Comparison of ENCODE assay signal across 15 cellular contexts in genomic region chr10:125742465-125742864, GRCh38. TPM values are rescaled to one million over a fixed set of nuclear protein-coding genes. Genes with fewer than 3 reads are reported as not detected.
DNase-seq lines count a peak whose midpoint lies in the region; ATAC-seq and TF ChIP-seq lines count a peak whose summit lies in the region.
"Had no signal": no experiment of that assay in that cellular context is flagged by ENCODE, and none has a peak within 500 bp of the region (broad histone marks: within the 10 kb centered on the region; RNA-seq: fewer than 3 reads in every experiment).

No MANE protein-coding gene starts in this region.

- no peaks in the 10 kb centered on the region for H3K4me1 Mint-ChIP-seq in GM23338

- in situ Hi-C loops in brain microvascular endothelial cell (cut with HindIII; ENCODE audit: low pct_ligation_motif_present, low sequenced_read_pairs) = no loop called here

- intact Hi-C loops in dorsolateral prefrontal cortex (cut with DNase I) = no loop called here
- intact Hi-C loops in right cardiac atrium (cut with DNase I) = no loop called here

- DNase-seq in GM23338 (ENCODE audit: low spot score) (peak; percentile 8), OCI-M1 (lab: John Stamatoyannopoulos, UW) (peak; percentile 21), dorsolateral prefrontal cortex (no peak), pons (ENCODE audit: low spot score) (peak; percentile 12), T-helper 1 cell (no peak), right cardiac atrium (no peak), brain microvascular endothelial cell (no peak)
- DNase-seq: activated CD8-positive, alpha-beta T cell treated with anti-CD3 and anti-CD28 coated beads, Interleukin-2, amount 10 ng/mL, durations not matched to agents 7 days and 5 days; mesendoderm; MG63; NCI-H526 had no signal

- H3K4me2 ChIP-seq in GM23338 = no peak overlapping the region
- H3K4me2 ChIP-seq: hepatocyte had no signal

- H3K79me2 ChIP-seq in GM23338 (replicated peaks; ENCODE audit: insufficient read depth) = no peaks in the 10 kb centered on the region
- H3K79me2 ChIP-seq: hepatocyte had no signal

- H3K9me3 Mint-ChIP-seq in GM23338 = no peaks in the 10 kb centered on the region
- H3K9me3 Mint-ChIP-seq: activated naive CD4-positive, alpha-beta T cell treated with anti-CD3 and anti-CD28 coated beads, Interleukin-2, amount 50 U/mL, for 24 hours had no signal

- peaks cover 66% of the 10 kb centered on the region for H3K36me3 ChIP-seq in GM23338 (ENCODE audit: insufficient read depth)
- H3K36me3 ChIP-seq in brain microvascular endothelial cell (replicated peaks) = peaks cover 70% of the 10 kb centered on the region

- H3K4me1 ChIP-seq in GM23338 (ENCODE audit: insufficient read depth) = no peaks in the 10 kb centered on the region
- no peaks in the 10 kb centered on the region for H3K4me1 ChIP-seq in right cardiac atrium (ENCODE audit: control insufficient read depth, insufficient read depth, low read length)
- H3K4me1 ChIP-seq: suprapubic skin had no signal

- H2AFZ ChIP-seq in GM23338 = no peak overlapping the region
- H2AFZ ChIP-seq: hepatocyte had no signal

- H3K36me3 Mint-ChIP-seq in GM23338 (ENCODE audit: low read depth) = peaks cover 80% of the 10 kb centered on the region

- H3K9me2 ChIP-seq in GM23338 (ENCODE audit: insufficient read depth) = no peaks in the 10 kb centered on the region

- no peak overlapping the region for H3K27ac Mint-ChIP-seq in GM23338
- H3K27ac Mint-ChIP-seq: activated CD8-positive, alpha-beta T cell treated with anti-CD3 and anti-CD28 coated beads, Interleukin-2, amount 10 ng/mL, durations not matched to agents 7 days and 5 days; activated naive CD4-positive, alpha-beta T cell treated with anti-CD3 and anti-CD28 coated beads, Interleukin-2, amount 50 U/mL, for 24 hours had no signal

- H3K27me3 Mint-ChIP-seq in GM23338 (ENCODE audit: insufficient read depth, low read depth, poor library complexity) = no peaks in the 10 kb centered on the region
- H3K27me3 Mint-ChIP-seq: activated naive CD4-positive, alpha-beta T cell treated with anti-CD3 and anti-CD28 coated beads, Interleukin-2, amount 50 U/mL, for 24 hours had no signal

- H3K4me3 ChIP-seq in GM23338 = no peak overlapping the region
- H3K4me3 ChIP-seq in dorsolateral prefrontal cortex = no peak overlapping the region
- H3K4me3 ChIP-seq in right cardiac atrium (ENCODE audit: low read length) = no peak overlapping the region
- no peak overlapping the region for H3K4me3 ChIP-seq in brain microvascular endothelial cell (ENCODE audit: low read depth, low read length)
- H3K4me3 ChIP-seq: hepatocyte, MG63, suprapubic skin had no signal

- H3K27me3 ChIP-seq in GM23338 (ENCODE audit: insufficient read depth) (no peaks in the 10 kb centered on the region), dorsolateral prefrontal cortex (no peaks in the 10 kb centered on the region), right cardiac atrium (ENCODE audit: control insufficient read depth, insufficient read depth) (no peaks in the 10 kb centered on the region), brain microvascular endothelial cell (replicated peaks) (no peaks in the 10 kb centered on the region)
- H3K27me3 ChIP-seq: hepatocyte, MG63, suprapubic skin had no signal

- no peaks in the 10 kb centered on the region for H3K9me3 ChIP-seq in right cardiac atrium (ENCODE audit: control insufficient read depth, low read length)
- H3K9me3 ChIP-seq: MG63, suprapubic skin had no signal

- 0 out of 4 replicates have a peak, but pooled peaks of 1 of the 2 experiments have one; percentile 19 for TF ChIP-seq CTCF in GM23338 (conservative IDR thresholded peaks at IDR 0.05; ENCODE audit: low read depth in 2 of 2)
- TF ChIP-seq CTCF in dorsolateral prefrontal cortex (IDR thresholded peaks at IDR 0.05 in 54 of 56, conservative IDR thresholded peaks at IDR 0.05 in 2 of 56; ENCODE audit: low read depth in 1 of 56, partially characterized antibody in 56 of 56) = peak in 41 of 56 donors; percentile 3 to 57 (median 28)
- TF ChIP-seq CTCF in brain microvascular endothelial cell (IDR thresholded peaks at IDR 0.05; ENCODE audit: low read depth, low read length, missing control alignments) = no peak

- H4K20me1 ChIP-seq in GM23338 (replicated peaks; ENCODE audit: insufficient read depth) = peaks cover 23% of the 10 kb centered on the region

- H3K4me3 Mint-ChIP-seq in GM23338 = no peak overlapping the region
- H3K4me3 Mint-ChIP-seq: activated CD8-positive, alpha-beta T cell treated with anti-CD3 and anti-CD28 coated beads, Interleukin-2, amount 10 ng/mL, durations not matched to agents 7 days and 5 days; activated naive CD4-positive, alpha-beta T cell treated with anti-CD3 and anti-CD28 coated beads, Interleukin-2, amount 50 U/mL, for 24 hours had no signal

- ATAC-seq in GM23338 = no peak
- no peak for ATAC-seq in right cardiac atrium
- ATAC-seq: activated CD8-positive, alpha-beta T cell treated with anti-CD3 and anti-CD28 coated beads, Interleukin-2, amount 10 ng/mL, durations not matched to agents 7 days and 5 days had no signal

- 56% methylated on average over 2 of the region's 2 CpGs for WGBS in right cardiac atrium

- H3K27ac ChIP-seq in GM23338 (ENCODE audit: low read depth) (no peak overlapping the region), dorsolateral prefrontal cortex (no peak overlapping the region), right cardiac atrium (ENCODE audit: low read length) (no peak overlapping the region), brain microvascular endothelial cell (no peak overlapping the region)
- H3K27ac ChIP-seq: hepatocyte, suprapubic skin had no signal

- H3F3A ChIP-seq in GM23338 (replicated peaks; ENCODE audit: low read depth) = no peaks in the 10 kb centered on the region

TF ChIP-seq in GM23338, 12 proteins besides CTCF, POLR2A, EP300 and RAD21 (continues in another document):
- TF ChIP-seq POLR2AphosphoS5 (IDR thresholded peaks at IDR 0.05; ENCODE audit: low read depth) = no peak

RNA-seq across cellular contexts. Expression of gene EDRF1, which starts 23.0 kb away (rescaled TPM):
- 44.7 and 48.8 TPM in 2 replicates for total RNA-seq in GM23338 (2014; rRNA removed; shearing (Covaris generic))
- 20.1 and 25.0 TPM in 2 replicates for polyA plus RNA-seq in GM23338 (2016; fragmentation: Nextera tagmentation; extraction: Ambion mirVana)
- 10 to 100 TPM; 19.9 to 42.5 (median 31.0) TPM for total RNA-seq in dorsolateral prefrontal cortex
- 10 to 100 TPM; 12.0 to 14.7 (median 14.2) TPM for total RNA-seq in right cardiac atrium
- polyA plus RNA-seq in right cardiac atrium = 10.8 TPM

RNA-seq across cellular contexts. Expression of gene MMP21, which starts 33.2 kb away (rescaled TPM):
- total RNA-seq in GM23338 (2014; rRNA removed; shearing (Covaris generic)) = not detected in 2 replicates
- polyA plus RNA-seq in GM23338 (2016; fragmentation: Nextera tagmentation; extraction: Ambion mirVana) (0.10 TPM in 1 of 2 replicates, not detected in the other), right cardiac atrium (0.20 TPM)
- total RNA-seq in dorsolateral prefrontal cortex (1 to 10 TPM in 1 of 120 experiments, under 1 TPM in 61, not detected in 58; 0.17 to 1.1 (median 0.39) TPM), right cardiac atrium (1 to 10 TPM in 2 of 4 donors, under 1 TPM in 2; 0.47 to 1.4 (median 1.0) TPM)
- total RNA-seq: activated CD8-positive, alpha-beta T cell treated with anti-CD3 and anti-CD28 coated beads, Interleukin-2, amount 10 ng/mL, durations not matched to agents 7 days and 5 days; hepatocyte had no signal

RNA-seq across cellular contexts. Expression of gene TEX36, which starts 59.5 kb away (rescaled TPM):
- not detected in 2 replicates for total RNA-seq in GM23338 (2014; rRNA removed; shearing (Covaris generic))
- polyA plus RNA-seq in GM23338 (2016; fragmentation: Nextera tagmentation; extraction: Ambion mirVana) (not detected in 2 replicates), right cardiac atrium (not detected)
- total RNA-seq in dorsolateral prefrontal cortex (not detected), right cardiac atrium (not detected)
- total RNA-seq: activated CD8-positive, alpha-beta T cell treated with anti-CD3 and anti-CD28 coated beads, Interleukin-2, amount 10 ng/mL, durations not matched to agents 7 days and 5 days; hepatocyte; pulmonary artery endothelial cell; suprapubic skin had no signal
- polyA plus RNA-seq: hepatocyte had no signal

Comparison
In these comparisons a context has a peak if more than half of its experiments do, and no peak if none do; other contexts are left out.
1. DNase-seq: peak in GM23338 (single experiment), OCI-M1 (single experiment) and pons (single experiment); none in dorsolateral prefrontal cortex (0 of 10), T-helper 1 cell (0 of 5), right cardiac atrium (0 of 3) and brain microvascular endothelial cell (single experiment).